ENCODE assay signal across 8 cellular contexts in genomic region chr3:19947549-19948071, GRCh38. TPM values are rescaled to one million over a fixed set of nuclear protein-coding genes. Genes with fewer than 3 reads are reported as not detected.
A peak's percentile ranks its signal among the peaks of the same experiment; 100 is the strongest.
DNase-seq lines count a peak whose midpoint lies in the region; ATAC-seq lines count a peak whose summit lies in the region.

No MANE protein-coding gene starts in this region.

- H2AK5ac ChIP-seq in mesenchymal stem cell (ENCODE audit: low read length, severe bottlenecking) = peak overlapping the region; percentile 36

- H3K23ac ChIP-seq in mesenchymal stem cell (ENCODE audit: low read length in 2 of 2) = peak overlapping the region in 1 of 2 experiments; percentile 75

- peak overlapping the region; percentile 87 for H2BK120ac ChIP-seq in mesenchymal stem cell (ENCODE audit: low read depth, low read length)

- H3K14ac ChIP-seq in mesenchymal stem cell (ENCODE audit: low read length in 2 of 2) = peak overlapping the region; percentile 9 to 96

- H3K9ac ChIP-seq in mesenchymal stem cell (ENCODE audit: low read length) = peak overlapping the region; percentile 97

- peak overlapping the region; percentile 90 to 99 for H3K4ac ChIP-seq in mesenchymal stem cell (ENCODE audit: low read depth in 1 of 2, low read length in 2 of 2)

- peak overlapping the region; percentile 91 to 100 for H3K4me3 ChIP-seq in mesenchymal stem cell (ENCODE audit: insufficient read depth in 1 of 2, low read depth in 1 of 2, low read length in 2 of 2)

- peak overlapping the region; percentile 92 for H4K8ac ChIP-seq in mesenchymal stem cell (ENCODE audit: low read length)

- H3K79me1 ChIP-seq in mesenchymal stem cell (replicated peaks; ENCODE audit: low read length, poor library complexity, severe bottlenecking) = peaks cover 6% of the 10 kb centered on the region

- H4K91ac ChIP-seq in mesenchymal stem cell (ENCODE audit: low read length) = peak overlapping the region; percentile 97

- H3K4me2 ChIP-seq in mesenchymal stem cell (ENCODE audit: low read length, poor library complexity, severe bottlenecking) = peak overlapping the region; percentile 45

- H3K27ac Mint-ChIP-seq in activated CD8-positive, alpha-beta T cell treated with anti-CD3 and anti-CD28 coated beads, Interleukin-2, amount 10 ng/mL, durations not matched to agents 7 days and 5 days = peak overlapping the region; percentile 98

- POLR2A ChIA-PET in activated CD8-positive, alpha-beta T cell treated with anti-CD3 and anti-CD28 coated beads, Interleukin-2, amount 10 ng/mL, durations not matched to agents 7 days and 5 days (lab: Charles Lee) = interaction anchor here (0.6 to 1.7 kb wide), 7 partner anchors 9 to 238 kb away, joined by 3 to 9 read pairs (median 4); partner anchors contain the start of gene SGO1

- peak overlapping the region; percentile 96 to 98 for H3K18ac ChIP-seq in mesenchymal stem cell (ENCODE audit: low read depth in 1 of 2, low read length in 2 of 2)

- H2BK5ac ChIP-seq in mesenchymal stem cell (ENCODE audit: low read depth, low read length, poor library complexity, severe bottlenecking) = peak overlapping the region; percentile 90

- peaks cover 3% of the 10 kb centered on the region for H3K4me1 ChIP-seq in mesenchymal stem cell (ENCODE audit: control insufficient read depth, insufficient read depth, low read depth, low read length)

- CTCF ChIA-PET in activated CD8-positive, alpha-beta T cell treated with anti-CD3 and anti-CD28 coated beads, Interleukin-2, amount 10 ng/mL, durations not matched to agents 7 days and 5 days (lab: Charles Lee) = interaction anchor here (1.0 to 1.4 kb wide), 3 partner anchors 16 to 239 kb away, joined by 3 read pairs; no protein-coding TSS in a partner anchor

- peak overlapping the region; percentile 75 for H2AFZ ChIP-seq in mesenchymal stem cell (ENCODE audit: low read depth, low read length)

- peak; percentile 13 for DNase-seq in NCI-H345 treated with DMSO at 0.1 percent for 48 hours (lab: John Stamatoyannopoulos, UW; ENCODE audit: unreplicated experiment)
- peak; percentile 61 for DNase-seq in activated CD8-positive, alpha-beta T cell treated with anti-CD3 and anti-CD28 coated beads, Interleukin-2, amount 10 ng/mL, durations not matched to agents 7 days and 5 days
- DNase-seq in effector CD8-positive, alpha-beta T cell (lab: John Stamatoyannopoulos, UW) = peak; percentile 43
- DNase-seq in mesenchymal stem cell = peak; percentile 67
- DNase-seq in stimulated activated CD8-positive, alpha-beta memory T cell treated with anti-CD3 and anti-CD28 coated beads, Interleukin-4, amount 100 ng/mL, for 4 hours (ENCODE audit: low read depth in 2 of 2, low spot score in 1 of 2) = peak; percentile 9 to 17
- DNase-seq in GM19240 (ENCODE audit: insufficient read length, low spot score) = no peak

- H2BK12ac ChIP-seq in mesenchymal stem cell (ENCODE audit: low read length in 2 of 2) = peak overlapping the region in 1 of 2 experiments; percentile 79

- peak overlapping the region; percentile 97 for H3K27ac ChIP-seq in mesenchymal stem cell (ENCODE audit: low read length, poor library complexity, severe bottlenecking)

- H3K9me3 ChIP-seq in mesenchymal stem cell (ENCODE audit: control insufficient read depth, low read length) = no peaks in the 10 kb centered on the region

- H3K27me3 ChIP-seq in mesenchymal stem cell (ENCODE audit: control insufficient read depth in 1 of 2, insufficient read depth in 1 of 2, low read length in 2 of 2) = no peaks in the 10 kb centered on the region

- ATAC-seq in GM18517 (IDR thresholded peaks at IDR 0.05; ENCODE audit: unreplicated experiment) (peak; percentile 22), HG02884 (IDR thresholded peaks at IDR 0.05; ENCODE audit: unreplicated experiment) (peak; percentile 22)
- peak; percentile 28 for ATAC-seq in activated CD8-positive, alpha-beta T cell treated with anti-CD3 and anti-CD28 coated beads, Interleukin-2, amount 10 ng/mL, durations not matched to agents 7 days and 5 days

- under 1% methylated on average over 26 of the region's 27 CpGs for WGBS in mesenchymal stem cell

- peaks cover 3 to 21% of the 10 kb centered on the region in 2 experiments for H3K36me3 ChIP-seq in mesenchymal stem cell (ENCODE audit: control insufficient read depth in 1 of 2, insufficient read depth in 2 of 2, low read depth in 1 of 2, low read length in 2 of 2)

- peaks cover 43% of the 10 kb centered on the region for H3K36me3 Mint-ChIP-seq in activated CD8-positive, alpha-beta T cell treated with anti-CD3 and anti-CD28 coated beads, Interleukin-2, amount 10 ng/mL, durations not matched to agents 7 days and 5 days (ENCODE audit: low read depth)

- peak overlapping the region; percentile 70 for H2BK15ac ChIP-seq in mesenchymal stem cell (ENCODE audit: low read depth, poor library complexity, severe bottlenecking)

- peak overlapping the region; percentile 98 for H3K4me3 Mint-ChIP-seq in activated CD8-positive, alpha-beta T cell treated with anti-CD3 and anti-CD28 coated beads, Interleukin-2, amount 10 ng/mL, durations not matched to agents 7 days and 5 days

- no peaks in the 10 kb centered on the region for H3K9me3 Mint-ChIP-seq in activated CD8-positive, alpha-beta T cell treated with anti-CD3 and anti-CD28 coated beads, Interleukin-2, amount 10 ng/mL, durations not matched to agents 7 days and 5 days (ENCODE audit: insufficient read depth)

- H3K4me1 Mint-ChIP-seq in activated CD8-positive, alpha-beta T cell treated with anti-CD3 and anti-CD28 coated beads, Interleukin-2, amount 10 ng/mL, durations not matched to agents 7 days and 5 days (ENCODE audit: low read depth) = peaks cover 46% of the 10 kb centered on the region

- H3K27me3 Mint-ChIP-seq in activated CD8-positive, alpha-beta T cell treated with anti-CD3 and anti-CD28 coated beads, Interleukin-2, amount 10 ng/mL, durations not matched to agents 7 days and 5 days (ENCODE audit: low read depth) = no peaks in the 10 kb centered on the region

RNA-seq across cellular contexts. Expression of gene RAB5A, which starts 0.7 kb away (rescaled TPM):
- 10 to 100 TPM; 57.8 to 59.8 TPM for total RNA-seq in activated CD8-positive, alpha-beta T cell treated with anti-CD3 and anti-CD28 coated beads, Interleukin-2, amount 10 ng/mL, durations not matched to agents 7 days and 5 days
- polyA plus RNA-seq in mesenchymal stem cell (2013, experiment 1 of 2) = 61.2 TPM
- polyA plus RNA-seq in mesenchymal stem cell (2013, experiment 2 of 2) = 61.5 TPM

RNA-seq across cellular contexts. Expression of gene EFHB, which starts 13.6 kb away (rescaled TPM):
- total RNA-seq in activated CD8-positive, alpha-beta T cell treated with anti-CD3 and anti-CD28 coated beads, Interleukin-2, amount 10 ng/mL, durations not matched to agents 7 days and 5 days = under 1 TPM in 1 of 2 experiments, not detected in 1; 0.44 TPM
- 0.54 TPM for polyA plus RNA-seq in mesenchymal stem cell (2013, experiment 1 of 2)
- 0.82 TPM for polyA plus RNA-seq in mesenchymal stem cell (2013, experiment 2 of 2)
